ENCODE assay signal across 8 cellular contexts in the genomic region with DNA sequence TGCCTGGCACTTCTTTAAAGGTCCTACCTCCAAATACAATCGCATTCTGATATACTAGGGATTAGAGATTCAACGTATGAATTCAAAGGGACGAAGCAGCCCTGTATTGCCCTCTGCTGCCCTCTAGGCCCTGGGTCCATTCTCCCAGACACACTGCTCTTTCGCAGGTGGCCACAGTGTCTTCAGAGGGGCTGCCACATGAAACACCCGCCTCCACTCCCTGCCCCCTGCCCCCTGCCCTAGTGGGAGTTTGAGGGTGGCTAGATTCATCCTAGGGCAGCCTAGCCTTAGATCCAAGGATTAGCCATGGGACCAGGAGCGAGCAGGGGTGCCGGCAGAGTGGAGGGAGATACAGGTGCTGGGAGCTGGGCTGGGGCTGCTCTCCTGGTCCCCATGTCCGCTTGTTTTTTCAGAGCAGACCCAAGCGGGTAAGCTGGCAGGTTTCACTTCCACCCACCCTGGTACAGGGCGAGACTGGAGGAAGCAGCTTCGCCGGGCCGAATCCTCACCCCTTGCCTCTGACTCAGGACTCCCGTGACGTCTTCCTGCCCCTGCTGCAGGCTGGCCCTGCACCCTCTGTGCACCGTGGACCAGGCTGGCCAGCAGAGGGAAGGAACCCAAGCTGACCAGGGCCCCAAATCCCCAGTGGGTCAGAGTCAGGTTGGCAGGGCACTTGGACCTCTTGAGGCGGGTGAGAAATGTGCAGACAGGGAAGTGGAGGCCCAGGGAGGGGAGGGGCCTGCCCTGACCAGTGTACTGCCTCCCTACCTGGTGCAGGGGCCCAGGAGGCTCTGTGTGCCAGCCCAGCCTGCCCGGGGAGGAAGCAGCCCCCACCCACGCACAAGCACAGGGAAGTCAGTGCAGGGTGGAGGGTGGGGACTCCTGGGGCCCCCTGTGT. TPM values are rescaled to one million over a fixed set of nuclear protein-coding genes. Genes with fewer than 3 reads are reported as not detected.
DNase-seq lines count a peak whose midpoint lies in the region; ATAC-seq and TF ChIP-seq lines count a peak whose summit lies in the region.

No MANE protein-coding gene starts in this region.

- ATAC-seq in GM19324 (IDR thresholded peaks at IDR 0.05; ENCODE audit: low FRiP score, unreplicated experiment), result peak; percentile 54

- H3K4me3 ChIP-seq in Peyer's patch (peak overlapping the region in 1 of 4 donors; percentile 7), kidney epithelial cell (ENCODE audit: low read depth, low read length) (no peak overlapping the region)

- peak overlapping the region; percentile 81 for H3K4me3 Mint-ChIP-seq in activated naive CD8-positive, alpha-beta T cell

- H3K36me3 ChIP-seq in Peyer's patch (peaks cover 0 to 6% (median 0%) of the 10 kb centered on the region in 3 donors), kidney epithelial cell (ENCODE audit: control insufficient read depth, insufficient read depth, low read length) (no peaks in the 10 kb centered on the region)

- peaks cover 2% of the 10 kb centered on the region for H3K36me3 Mint-ChIP-seq in activated naive CD8-positive, alpha-beta T cell

- peak overlapping the region; percentile 56 to 88 (median 61) for H3K27ac ChIP-seq in Peyer's patch

- TF ChIP-seq POLR2A in Peyer's patch (IDR thresholded peaks at IDR 0.05), result no peak

- no peaks in the 10 kb centered on the region for H3K9me3 Mint-ChIP-seq in activated naive CD8-positive, alpha-beta T cell (ENCODE audit: low read depth)

- H3K9me3 ChIP-seq in Peyer's patch, result no peaks in the 10 kb centered on the region

- DNase-seq in ACHN, result peak; percentile 66
- peak in 2 of 3 donors; percentile 86 to 92 for DNase-seq in Peyer's patch
- no peak for DNase-seq in kidney epithelial cell (ENCODE audit: low read depth)
- peak; percentile 45 for DNase-seq in stimulated activated CD4-positive, alpha-beta T cell treated with anti-CD3 and anti-CD28 coated beads, Interleukin-4, amount 100 ng/mL, for 24 hours
- DNase-seq in NCI-H187 treated with DMSO at 0.1 percent for 48 hours (lab: John Stamatoyannopoulos, UW), result no peak
- DNase-seq in T1000 (lab: John Stamatoyannopoulos, UW), result no peak

- TF ChIP-seq CTCF in Peyer's patch (IDR thresholded peaks at IDR 0.05) (peak; percentile 14 to 29 (median 25)), kidney epithelial cell (IDR thresholded peaks at IDR 0.05; ENCODE audit: insufficient read depth, low read length, poor library complexity, severe bottlenecking) (peak; percentile 29)

- peak overlapping the region; percentile 16 for H3K27ac Mint-ChIP-seq in activated naive CD8-positive, alpha-beta T cell

- H3K27me3 Mint-ChIP-seq in activated naive CD8-positive, alpha-beta T cell, result peaks cover 2% of the 10 kb centered on the region

- peaks cover 0 to 44% (median 8%) of the 10 kb centered on the region in 4 donors for H3K4me1 ChIP-seq in Peyer's patch

- in situ Hi-C loops in ACHN (cut with HindIII; ENCODE audit: low pct_ligation_motif_present, low pct_unique_long_range_greater_than_20kb, low sequenced_read_pairs), result no loop called here

- H3K27me3 ChIP-seq in Peyer's patch, result no peaks in the 10 kb centered on the region
- H3K27me3 ChIP-seq in kidney epithelial cell (ENCODE audit: control insufficient read depth, insufficient read depth, low read length), result no peaks in the 10 kb centered on the region

- H3K4me1 Mint-ChIP-seq in activated naive CD8-positive, alpha-beta T cell (ENCODE audit: low read depth), result peaks cover 22% of the 10 kb centered on the region

RNA-seq across cellular contexts. Expression of a gene that starts 28.4 kb away (rescaled TPM):
- total RNA-seq in Peyer's patch (10 to 100 TPM; 27.2 to 64.5 (median 46.7) TPM), kidney epithelial cell (37.7 and 45.7 TPM in 2 replicates)

RNA-seq across cellular contexts. Expression of a gene that starts 47.5 kb away (rescaled TPM):
- total RNA-seq in Peyer's patch, result 100 to 1,000 TPM in 1 of 4 donors, 10 to 100 TPM in 3; 16.5 to 102 (median 21.5) TPM
- 31.5 and 34.6 TPM in 2 replicates for total RNA-seq in kidney epithelial cell

RNA-seq across cellular contexts. Expression of a gene that starts 52.8 kb away (rescaled TPM):
- total RNA-seq in Peyer's patch, result 100 to 1,000 TPM in 3 of 4 donors, 10 to 100 TPM in 1; 96.6 to 175 (median 129) TPM
- total RNA-seq in kidney epithelial cell, result 49.2 and 61.5 TPM in 2 replicates

Comparison
In these comparisons a context has a peak if more than half of its experiments do, and no peak if none do; other contexts are left out.
1. DNase-seq: peak in ACHN (single experiment), Peyer's patch (2 of 3) and stimulated activated CD4-positive, alpha-beta T cell treated with anti-CD3 and anti-CD28 coated beads, Interleukin-4, amount 100 ng/mL, for 24 hours (single experiment); none in kidney epithelial cell (single experiment), NCI-H187 treated with DMSO at 0.1 percent for 48 hours (single experiment) and T1000 (single experiment).